1 cellular context compared by ENCODE assay signal in the genomic region with DNA sequence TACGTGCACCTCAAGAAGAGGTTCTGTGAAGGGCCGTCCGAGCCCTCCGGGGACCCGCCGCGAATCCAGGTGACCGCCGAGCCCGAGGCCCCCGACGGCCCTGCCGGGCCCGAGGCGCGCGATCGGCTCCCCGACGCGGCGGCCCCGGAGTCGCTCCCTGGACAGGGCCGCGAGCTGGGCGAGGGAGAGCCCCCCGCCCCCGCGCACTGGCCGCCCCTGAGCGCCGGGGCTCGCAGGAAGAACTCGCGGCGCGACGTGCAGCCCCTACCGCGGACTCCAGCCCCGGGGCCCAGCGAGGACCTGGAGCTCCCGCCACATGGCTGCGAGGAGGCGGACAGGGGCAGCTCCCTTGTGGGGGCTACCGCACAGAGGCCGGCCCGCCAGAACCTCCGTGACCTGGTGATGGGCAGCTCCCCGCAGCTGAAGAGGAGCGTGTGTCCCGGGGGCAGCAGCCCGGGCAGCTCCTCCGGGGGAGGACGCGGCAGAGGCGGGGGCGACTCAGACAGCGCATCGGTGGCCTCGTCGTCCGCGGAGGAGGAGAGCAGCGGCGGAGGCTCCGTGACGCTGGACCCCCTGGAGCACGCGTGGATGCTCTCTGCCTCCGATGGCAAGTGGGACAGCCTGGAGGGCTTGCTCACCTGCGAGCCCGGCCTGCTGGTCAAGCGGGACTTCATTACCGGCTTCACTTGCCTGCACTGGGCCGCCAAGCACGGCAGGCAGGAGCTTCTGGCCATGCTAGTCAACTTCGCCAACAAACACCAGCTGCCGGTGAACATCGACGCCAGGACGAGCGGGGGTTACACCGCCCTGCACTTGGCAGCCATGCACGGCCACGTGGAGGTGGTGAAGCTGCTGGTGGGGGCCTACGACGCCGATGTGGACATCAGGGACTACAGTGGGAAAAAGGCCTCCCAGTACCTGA.
TF ChIP-seq lines count a peak whose summit lies in the region.

No MANE protein-coding gene starts in this region.

TF ChIP-seq in HepG2, 621 proteins besides CTCF, POLR2A, EP300 and RAD21 (continued from another document and continues in another):
- TF ChIP-seq ZHX1 (CRISPR knock-in tag; IDR thresholded peaks at IDR 0.05; ENCODE audit: low read depth), result no peak
- no peak for TF ChIP-seq MYNN (CRISPR knock-in tag; IDR thresholded peaks at IDR 0.05; ENCODE audit: low read depth)
- TF ChIP-seq, protein P1, sequence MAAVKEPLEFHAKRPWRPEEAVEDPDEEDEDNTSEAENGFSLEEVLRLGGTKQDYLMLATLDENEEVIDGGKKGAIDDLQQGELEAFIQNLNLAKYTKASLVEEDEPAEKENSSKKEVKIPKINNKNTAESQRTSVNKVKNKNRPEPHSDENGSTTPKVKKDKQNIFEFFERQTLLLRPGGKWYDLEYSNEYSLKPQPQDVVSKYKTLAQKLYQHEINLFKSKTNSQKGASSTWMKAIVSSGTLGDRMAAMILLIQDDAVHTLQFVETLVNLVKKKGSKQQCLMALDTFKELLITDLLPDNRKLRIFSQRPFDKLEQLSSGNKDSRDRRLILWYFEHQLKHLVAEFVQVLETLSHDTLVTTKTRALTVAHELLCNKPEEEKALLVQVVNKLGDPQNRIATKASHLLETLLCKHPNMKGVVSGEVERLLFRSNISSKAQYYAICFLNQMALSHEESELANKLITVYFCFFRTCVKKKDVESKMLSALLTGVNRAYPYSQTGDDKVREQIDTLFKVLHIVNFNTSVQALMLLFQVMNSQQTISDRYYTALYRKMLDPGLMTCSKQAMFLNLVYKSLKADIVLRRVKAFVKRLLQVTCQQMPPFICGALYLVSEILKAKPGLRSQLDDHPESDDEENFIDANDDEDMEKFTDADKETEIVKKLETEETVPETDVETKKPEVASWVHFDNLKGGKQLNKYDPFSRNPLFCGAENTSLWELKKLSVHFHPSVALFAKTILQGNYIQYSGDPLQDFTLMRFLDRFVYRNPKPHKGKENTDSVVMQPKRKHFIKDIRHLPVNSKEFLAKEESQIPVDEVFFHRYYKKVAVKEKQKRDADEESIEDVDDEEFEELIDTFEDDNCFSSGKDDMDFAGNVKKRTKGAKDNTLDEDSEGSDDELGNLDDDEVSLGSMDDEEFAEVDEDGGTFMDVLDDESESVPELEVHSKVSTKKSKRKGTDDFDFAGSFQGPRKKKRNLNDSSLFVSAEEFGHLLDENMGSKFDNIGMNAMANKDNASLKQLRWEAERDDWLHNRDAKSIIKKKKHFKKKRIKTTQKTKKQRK (IDR thresholded peaks at IDR 0.05; ENCODE audit: low read length), result no peak
- TF ChIP-seq ZNF225 (CRISPR knock-in tag; IDR thresholded peaks at IDR 0.05), result peak; percentile 76; the same call in 1 of the 2 replicates
- TF ChIP-seq, protein P2, sequence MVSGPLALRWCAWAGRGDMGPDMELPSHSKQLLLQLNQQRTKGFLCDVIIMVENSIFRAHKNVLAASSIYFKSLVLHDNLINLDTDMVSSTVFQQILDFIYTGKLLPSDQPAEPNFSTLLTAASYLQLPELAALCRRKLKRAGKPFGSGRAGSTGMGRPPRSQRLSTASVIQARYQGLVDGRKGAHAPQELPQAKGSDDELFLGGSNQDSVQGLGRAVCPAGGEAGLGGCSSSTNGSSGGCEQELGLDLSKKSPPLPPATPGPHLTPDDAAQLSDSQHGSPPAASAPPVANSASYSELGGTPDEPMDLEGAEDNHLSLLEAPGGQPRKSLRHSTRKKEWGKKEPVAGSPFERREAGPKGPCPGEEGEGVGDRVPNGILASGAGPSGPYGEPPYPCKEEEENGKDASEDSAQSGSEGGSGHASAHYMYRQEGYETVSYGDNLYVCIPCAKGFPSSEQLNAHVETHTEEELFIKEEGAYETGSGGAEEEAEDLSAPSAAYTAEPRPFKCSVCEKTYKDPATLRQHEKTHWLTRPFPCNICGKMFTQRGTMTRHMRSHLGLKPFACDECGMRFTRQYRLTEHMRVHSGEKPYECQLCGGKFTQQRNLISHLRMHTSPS (CRISPR knock-in tag; IDR thresholded peaks at IDR 0.05; ENCODE audit: low read depth), result peak; percentile 56; the same call in 1 of the 2 replicates
- no peak for TF ChIP-seq ZNF7 (CRISPR knock-in tag; IDR thresholded peaks at IDR 0.05)
- TF ChIP-seq NCOA5 (CRISPR knock-in tag; IDR thresholded peaks at IDR 0.05), result peak; percentile 80; the same call in 1 of the 2 replicates
- no peak for TF ChIP-seq NPAS2 (CRISPR knock-in tag; IDR thresholded peaks at IDR 0.05; ENCODE audit: borderline replicate concordance)
- TF ChIP-seq ZNF678 (CRISPR knock-in tag; IDR thresholded peaks at IDR 0.05), result 0 out of 2 replicates have a peak, but pooled peaks have one; percentile 88
- peak; percentile 73; the same call in 1 of the 2 replicates for TF ChIP-seq TAF1 (CRISPR knock-in tag; IDR thresholded peaks at IDR 0.05)
- TF ChIP-seq MTERF4 (CRISPR knock-in tag; IDR thresholded peaks at IDR 0.05), result no peak; the same call in 1 of the 2 replicates
- no peak for TF ChIP-seq ZNF549 (CRISPR knock-in tag; IDR thresholded peaks at IDR 0.05)
- TF ChIP-seq POGK (CRISPR knock-in tag; conservative IDR thresholded peaks at IDR 0.05), result no peak
- no peak for TF ChIP-seq ZNF746 (CRISPR knock-in tag; IDR thresholded peaks at IDR 0.05)
- no peak for TF ChIP-seq CCAR2 (optimal IDR thresholded peaks at IDR 0.05; ENCODE audit: low read depth, low read length)
- no peak for TF ChIP-seq ZBTB33 (CRISPR knock-in tag; IDR thresholded peaks at IDR 0.05)
- TF ChIP-seq RARG (CRISPR knock-in tag; IDR thresholded peaks at IDR 0.05; ENCODE audit: low read depth), result 0 out of 2 replicates have a peak, but pooled peaks have one; percentile 41
- peak; percentile 70 for TF ChIP-seq ZNF292 (CRISPR knock-in tag; IDR thresholded peaks at IDR 0.05; ENCODE audit: borderline replicate concordance, low read depth)
- no peak for TF ChIP-seq NFIC (IDR thresholded peaks at IDR 0.05; ENCODE audit: low read length)
- 0 out of 2 replicates have a peak, but pooled peaks have one; percentile 35 for TF ChIP-seq ZBTB7A (CRISPR knock-in tag; IDR thresholded peaks at IDR 0.05)
- no peak for TF ChIP-seq CEBPB (IDR thresholded peaks at IDR 0.05; ENCODE audit: borderline replicate concordance, low read depth, low read length)
- TF ChIP-seq TBL1XR1 (IDR thresholded peaks at IDR 0.05; ENCODE audit: borderline replicate concordance, low read length, partially characterized antibody), result no peak
- TF ChIP-seq NR2F6 (IDR thresholded peaks at IDR 0.05), result no peak
- TF ChIP-seq NR2F6 (CRISPR knock-in tag; IDR thresholded peaks at IDR 0.05), result no peak; the same call in 1 of the 2 replicates
- TF ChIP-seq HOXA9 (CRISPR knock-in tag; IDR thresholded peaks at IDR 0.05; ENCODE audit: borderline replicate concordance), result peak; percentile 91; the same call in 1 of the 2 replicates
- TF ChIP-seq, protein P3, sequence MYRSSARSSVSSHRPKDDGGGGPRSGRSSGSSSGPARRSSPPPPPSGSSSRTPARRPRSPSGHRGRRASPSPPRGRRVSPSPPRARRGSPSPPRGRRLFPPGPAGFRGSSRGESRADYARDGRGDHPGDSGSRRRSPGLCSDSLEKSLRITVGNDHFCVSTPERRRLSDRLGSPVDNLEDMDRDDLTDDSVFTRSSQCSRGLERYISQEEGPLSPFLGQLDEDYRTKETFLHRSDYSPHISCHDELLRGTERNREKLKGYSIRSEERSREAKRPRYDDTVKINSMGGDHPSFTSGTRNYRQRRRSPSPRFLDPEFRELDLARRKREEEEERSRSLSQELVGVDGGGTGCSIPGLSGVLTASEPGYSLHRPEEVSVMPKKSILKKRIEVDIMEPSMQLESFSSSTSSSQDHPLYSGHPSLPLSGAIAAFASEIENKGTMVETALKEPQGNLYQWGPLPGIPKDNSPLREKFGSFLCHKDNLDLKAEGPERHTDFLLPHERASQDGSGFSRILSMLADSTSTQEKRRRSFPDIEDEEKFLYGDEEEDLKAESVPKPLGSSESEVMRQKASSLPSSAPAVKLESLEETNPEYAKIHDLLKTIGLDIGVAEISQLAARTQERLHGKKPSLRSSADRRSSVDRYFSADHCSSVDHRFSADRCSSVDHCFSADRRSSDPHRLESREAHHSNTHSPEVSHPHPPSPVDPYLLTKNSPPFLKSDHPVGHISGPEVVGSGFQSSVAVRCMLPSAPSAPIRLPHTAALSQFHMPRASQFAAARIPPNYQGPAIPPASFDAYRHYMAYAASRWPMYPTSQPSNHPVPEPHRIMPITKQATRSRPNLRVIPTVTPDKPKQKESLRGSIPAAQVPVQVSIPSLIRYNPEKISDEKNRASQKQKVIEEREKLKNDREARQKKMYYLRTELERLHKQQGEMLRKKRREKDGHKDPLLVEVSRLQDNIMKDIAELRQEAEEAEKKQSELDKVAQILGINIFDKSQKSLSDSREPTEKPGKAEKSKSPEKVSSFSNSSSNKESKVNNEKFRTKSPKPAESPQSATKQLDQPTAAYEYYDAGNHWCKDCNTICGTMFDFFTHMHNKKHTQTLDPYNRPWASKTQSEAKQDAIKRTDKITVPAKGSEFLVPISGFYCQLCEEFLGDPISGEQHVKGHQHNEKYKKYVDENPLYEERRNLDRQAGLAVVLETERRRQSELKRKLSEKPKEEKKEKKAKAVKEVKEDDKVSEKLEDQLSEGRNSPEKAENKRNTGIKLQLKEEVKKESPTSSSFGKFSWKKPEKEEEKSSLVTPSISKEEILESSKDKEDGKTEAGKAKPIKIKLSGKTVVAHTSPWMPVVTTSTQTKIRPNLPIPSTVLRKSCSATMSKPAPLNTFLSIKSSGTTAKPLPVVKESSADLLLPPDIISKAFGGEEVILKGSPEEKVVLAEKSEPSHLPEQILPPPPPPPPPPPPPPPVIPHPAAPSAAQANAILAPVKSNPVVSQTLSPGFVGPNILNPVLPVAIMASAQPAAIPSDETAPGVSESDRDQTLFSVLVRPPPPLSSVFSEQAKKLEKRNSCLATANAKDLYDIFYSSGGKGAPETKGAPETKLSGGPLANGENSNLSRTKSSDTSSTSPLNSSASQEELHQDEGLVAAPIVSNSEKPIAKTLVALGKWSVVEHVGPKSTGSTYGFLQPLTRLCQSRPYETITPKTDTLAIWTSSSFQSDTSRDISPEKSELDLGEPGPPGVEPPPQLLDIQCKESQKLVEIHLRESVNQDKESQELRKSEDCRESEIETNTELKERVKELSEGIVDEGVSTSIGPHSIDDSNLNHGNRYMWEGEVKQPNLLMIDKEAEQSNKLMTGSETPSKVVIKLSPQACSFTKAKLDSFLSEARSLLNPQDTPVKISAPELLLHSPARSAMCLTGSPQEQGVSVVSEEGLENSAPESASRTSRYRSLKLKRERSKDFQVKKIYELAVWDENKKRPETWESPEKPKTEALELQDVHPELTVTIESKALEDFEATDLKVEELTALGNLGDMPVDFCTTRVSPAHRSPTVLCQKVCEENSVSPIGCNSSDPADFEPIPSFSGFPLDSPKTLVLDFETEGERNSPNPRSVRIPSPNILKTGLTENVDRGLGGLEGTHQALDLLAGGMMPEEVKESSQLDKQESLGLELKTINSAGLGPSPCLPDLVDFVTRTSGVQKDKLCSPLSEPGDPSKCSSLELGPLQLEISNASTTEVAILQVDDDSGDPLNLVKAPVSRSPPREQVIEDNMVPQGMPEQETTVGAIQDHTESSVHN (CRISPR knock-in tag; IDR thresholded peaks at IDR 0.05), result peak; percentile 83; the same call in 1 of the 2 replicates
- peak; percentile 32; the same call in 1 of the 2 replicates for TF ChIP-seq AKAP8 (CRISPR knock-in tag; IDR thresholded peaks at IDR 0.05)
